In genomic region chr3:81301230-81301629, GRCh38 we compare ENCODE assay signal across 26 cellular contexts.
"Had no signal": no experiment of that assay in that cellular context is flagged by ENCODE, and none has a peak within 500 bp of the region (broad histone marks: within the 10 kb centered on the region; RNA-seq: fewer than 3 reads in every experiment).

No MANE protein-coding gene starts in this region.

- ATAC-seq: activated CD4-positive, alpha-beta T cell treated with anti-CD3 and anti-CD28 coated beads for 36 hours; activated CD4-positive, CD25-positive, alpha-beta regulatory T cell treated with anti-CD3 and anti-CD28 coated beads, Interleukin-2, amount 50 U/mL, for 24 hours; activated CD8-positive, alpha-beta memory T cell treated with anti-CD3 and anti-CD28 coated beads, Interleukin-2, amount 10 ng/mL, durations not matched to agents 7 days and 5 days; activated CD8-positive, alpha-beta T cell treated with anti-CD3 and anti-CD28 coated beads, Interleukin-2, amount 10 ng/mL, durations not matched to agents 7 days and 5 days; activated naive CD4-positive, alpha-beta T cell treated with anti-CD3 and anti-CD28 coated beads, Interleukin-2, amount 50 U/mL, for 72 hours; T-helper 17 cell had no signal

- DNase-seq: activated CD4-positive, alpha-beta T cell treated with anti-CD3 and anti-CD28 coated beads for 1 hour; activated CD4-positive, CD25-positive, alpha-beta regulatory T cell; activated CD8-positive, alpha-beta memory T cell treated with anti-CD3 and anti-CD28 coated beads for 24 hours; activated CD8-positive, alpha-beta memory T cell treated with anti-CD3 and anti-CD28 coated beads, Interleukin-2, amount 50 U/mL, for 48 hours; activated effector memory CD4-positive, alpha-beta T cell treated with Interleukin-2 at 50 U/mL for 16 hours; activated gamma-delta T cell treated with Interleukin-2 at 50 U/mL for 16 hours; activated naive CD4-positive, alpha-beta T cell; activated naive CD4-positive, alpha-beta T cell treated with anti-CD3 and anti-CD28 coated beads, Interleukin-2, amount 50 U/mL, for 16 hours; activated naive CD8-positive, alpha-beta T cell treated with anti-CD3 and anti-CD28 coated beads for 36 hours; activated T-cell treated with anti-CD3 and anti-CD28 coated beads, Interleukin-2, amount 50 U/mL, for 24 hours; amniotic stem cell; aorta; cerebellar nuclear complex; T-helper 17 cell; T1000 had no signal

- H3K4me3 ChIP-seq: adrenal gland, body of pancreas, cardiac muscle cell had no signal

- H3K9me3 ChIP-seq: adrenal gland, body of pancreas had no signal

- H3K27ac ChIP-seq: adrenal gland, body of pancreas, cardiac muscle cell, WERI-Rb-1 had no signal

- H3K36me3 ChIP-seq: adrenal gland, cardiac muscle cell, WERI-Rb-1 had no signal

- FAIRE-seq: astrocyte, bronchial epithelial cell had no signal

- H3K4me1 ChIP-seq: adrenal gland, body of pancreas had no signal

- H3K27me3 ChIP-seq: adrenal gland, body of pancreas, cardiac muscle cell had no signal
